In genomic region chr5:28544501-28544900, GRCh38 we compare ENCODE assay signal across 28 cellular contexts.
"Had no signal": no experiment of that assay in that cellular context is flagged by ENCODE, and none has a peak within 500 bp of the region (broad histone marks: within the 10 kb centered on the region; RNA-seq: fewer than 3 reads in every experiment).

No MANE protein-coding gene starts in this region.

- DNase-seq: colonic mucosa; cortex of kidney; dermis blood vessel endothelial cell; dorsolateral prefrontal cortex; effector CD4-positive, alpha-beta T cell; effector CD8-positive, alpha-beta T cell; effector memory CD4-positive, alpha-beta T cell; effector memory CD8-positive, alpha-beta T cell; endodermal cell; erythroblast; esophagus squamous epithelium; foreskin fibroblast; foreskin keratinocyte; foreskin melanocyte; gastrocnemius medialis; glutamatergic neuron; head of caudate nucleus; heart left ventricle; heart right ventricle had no signal

- ATAC-seq: effector memory CD8-positive, alpha-beta T cell; esophagus mucosa; foreskin keratinocyte; gastrocnemius medialis; gastroesophageal sphincter; heart left ventricle; heart right ventricle had no signal

- H3K9me3 ChIP-seq: colonic mucosa, esophagus muscularis mucosa, esophagus squamous epithelium, gastrocnemius medialis, gastroesophageal sphincter had no signal

- H3K4me3 ChIP-seq: colonic mucosa, coronary artery, dorsolateral prefrontal cortex, esophagus muscularis mucosa, esophagus squamous epithelium, gastrocnemius medialis, gastroesophageal sphincter, heart left ventricle, heart right ventricle had no signal

- H3K27ac ChIP-seq: colonic mucosa, coronary artery, dorsolateral prefrontal cortex, epithelial cell of prostate, esophagus muscularis mucosa, esophagus squamous epithelium, foreskin keratinocyte, gastrocnemius medialis, gastroesophageal sphincter, heart left ventricle, heart right ventricle had no signal

- H3K27me3 ChIP-seq: colonic mucosa, dorsolateral prefrontal cortex, esophagus muscularis mucosa, esophagus squamous epithelium, foreskin keratinocyte, gastrocnemius medialis, gastroesophageal sphincter, heart left ventricle, heart right ventricle had no signal

- H3K4me1 ChIP-seq: colonic mucosa, esophagus muscularis mucosa, esophagus squamous epithelium, foreskin keratinocyte, gastrocnemius medialis, gastroesophageal sphincter, heart left ventricle, heart right ventricle had no signal

- FAIRE-seq: colon, endometrium, endothelial cell of umbilical vein, frontal cortex had no signal

- H3K36me3 ChIP-seq: colonic mucosa, esophagus muscularis mucosa, esophagus squamous epithelium, gastrocnemius medialis, gastroesophageal sphincter, heart left ventricle, heart right ventricle had no signal
